ENCODE assay signal across 8 cellular contexts in genomic region chr12:47819902-47820630, GRCh38. TPM values are rescaled to one million over a fixed set of nuclear protein-coding genes. Genes with fewer than 3 reads are reported as not detected.
A peak's percentile ranks its signal among the peaks of the same experiment; 100 is the strongest.
DNase-seq lines count a peak whose midpoint lies in the region; ATAC-seq, FAIRE-seq and TF ChIP-seq lines count a peak whose summit lies in the region.

HDAC7 (minus strand) TSS chr12:47819903; CDS start chr12:47819785, 118 bp downstream.

- no peaks in the 10 kb centered on the region for H3K9me2 ChIP-seq in Karpas-422 (replicated peaks; ENCODE audit: insufficient read depth, low read length)

- RAD21 ChIA-PET in GM12878 (lab: Charles Lee; ENCODE audit: unreplicated experiment), result interaction anchor here (0.9 to 5.3 kb wide), 3 partner anchors 12 to 23 kb away, joined by 3 to 92 read pairs (median 17); no protein-coding TSS in a partner anchor

- peak within 1 kb of the TSS; percentile 10; the same call in 1 of the 2 replicates for H2AFZ ChIP-seq in Karpas-422 (ENCODE audit: low read length)
- peak within 1 kb of the TSS; percentile 72 for H2AFZ ChIP-seq in GM12878 (ENCODE audit: control insufficient read depth, low read depth, low read length)

- no peak for TF ChIP-seq EP300 in GM12878 (IDR thresholded peaks at IDR 0.05; ENCODE audit: borderline replicate concordance in 1 of 2, control insufficient read depth in 1 of 2, low read depth in 2 of 2, low read length in 2 of 2)

- peak within 1 kb of the TSS; percentile 93 for H3K4me2 ChIP-seq in Karpas-422 (ENCODE audit: low read depth, low read length, poor library complexity, severe bottlenecking)
- peak within 1 kb of the TSS; percentile 83 for H3K4me2 ChIP-seq in GM12878 (ENCODE audit: control insufficient read depth, insufficient read depth)

- in situ Hi-C loops in GM12878 (cut with MboI), result no loop called here

- TF ChIP-seq CTCF in GM12878 (IDR thresholded peaks at IDR 0.05 in 2 of 3, conservative IDR thresholded peaks at IDR 0.05 in 1 of 3; ENCODE audit: control insufficient read depth in 2 of 3, extremely low read depth in 1 of 3, insufficient read depth in 1 of 3, low read depth in 3 of 3, low read length in 3 of 3), result peak in 1 of 3 experiments; percentile 10; a peak in 1 of 6 replicates

- SMC1A ChIA-PET in GM12878 (lab: Charles Lee; ENCODE audit: uncharacterized antibody, unreplicated experiment), result interaction anchor here (0.7 to 3.4 kb wide), 4 partner anchors 12 to 66 kb away, joined by 3 to 23 read pairs (median 4); no protein-coding TSS in a partner anchor

- H3K4me3 ChIP-seq in Karpas-422 (ENCODE audit: low read length), result peak within 1 kb of the TSS; percentile 91
- H3K4me3 ChIP-seq in GM12878, result peak within 1 kb of the TSS; percentile 80

- H3K9ac ChIP-seq in Karpas-422 (ENCODE audit: low read length), result peak within 1 kb of the TSS; percentile 97
- H3K9ac ChIP-seq in GM12878 (ENCODE audit: control insufficient read depth, insufficient read depth, low read length), result peak within 1 kb of the TSS; percentile 61

- H3K9me3 ChIP-seq in Karpas-422 (ENCODE audit: low read length) (no peaks in the 10 kb centered on the region), GM12878 (replicated peaks; ENCODE audit: control insufficient read depth, insufficient read depth, low read length) (no peaks in the 10 kb centered on the region)

- DNase-seq in C1 segment of cervical spinal cord (lab: John Stamatoyannopoulos, UW) (peak in 11 of 14 donors; percentile 38 to 81 (median 58)), Karpas-422 (peak; percentile 93), T-helper 9 cell (peak; percentile 64), GM12878 (ENCODE audit: low read depth, low spot score) (no peak), hippocampal formation (lab: John Stamatoyannopoulos, UW) (peak; percentile 71 to 78), retina (peak; percentile 64)

- ATAC-seq in GM19438 (IDR thresholded peaks at IDR 0.05; ENCODE audit: low read depth, unreplicated experiment) (peak; percentile 36), GM12878 (peak; percentile 64), GM18519 (IDR thresholded peaks at IDR 0.05; ENCODE audit: low FRiP score, unreplicated experiment) (no peak)

- TF ChIP-seq POLR2A in GM12878 (IDR thresholded peaks at IDR 0.05; ENCODE audit: low read depth, low read length), result peak; percentile 79

- WGBS in GM12878 (ENCODE audit: insufficient coverage, insufficient replicate concordance, low lambda C conversion rate, missing lambda C conversion rate), result under 1% methylated on average over 49 of the region's 58 CpGs

- intact Hi-C loops in GM12878 (cut with micrococcal nuclease; ENCODE audit: unreplicated experiment), result no loop called here

- no peak for TF ChIP-seq RAD21 in GM12878 (IDR thresholded peaks at IDR 0.05; ENCODE audit: insufficient read depth, low read depth, low read length)

- FAIRE-seq in GM12878 (lab: Jason Lieb, UNC), result no peak

- no peaks in the 10 kb centered on the region for H3K27me3 ChIP-seq in Karpas-422 (ENCODE audit: low read length)
- peaks cover 0 to 7% of the 10 kb centered on the region in 2 experiments; a peak in 3 of 4 replicates for H3K27me3 ChIP-seq in GM12878 (replicated peaks in 1 of 2; ENCODE audit: control insufficient read depth in 2 of 2, insufficient read depth in 2 of 2, low read length in 1 of 2)

- H4K20me1 ChIP-seq in Karpas-422 (ENCODE audit: insufficient read depth, low read depth, low read length) (no peaks in the 10 kb centered on the region), GM12878 (ENCODE audit: control insufficient read depth, insufficient read depth) (no peaks in the 10 kb centered on the region; the same call in 1 of the 2 replicates)

- peak within 1 kb of the TSS; percentile 87 for H3K27ac ChIP-seq in Karpas-422 (ENCODE audit: low read length)
- peak within 1 kb of the TSS; percentile 46 for H3K27ac ChIP-seq in GM12878 (ENCODE audit: control insufficient read depth, insufficient read depth)

- CTCF ChIA-PET in GM12878 (lab: Yijun Ruan, JAX), result interaction anchor here (0.9 to 5.0 kb wide), 3 partner anchors 12 to 77 kb away, joined by 3 to 108 read pairs (median 3); no protein-coding TSS in a partner anchor

- peaks cover 48% of the 10 kb centered on the region for H3K79me2 ChIP-seq in Karpas-422 (ENCODE audit: low read length)
- H3K79me2 ChIP-seq in GM12878 (ENCODE audit: control insufficient read depth, insufficient read depth, low read length), result peaks cover 15% of the 10 kb centered on the region

- POLR2A ChIA-PET in GM12878 (lab: Charles Lee), result interaction anchor here (0.6 to 1.1 kb wide), 3 partner anchors 10 to 196 kb away, joined by 4 to 5 read pairs (median 5); no protein-coding TSS in a partner anchor

- H3K4me1 ChIP-seq in Karpas-422 (ENCODE audit: low read length), result peaks cover 41% of the 10 kb centered on the region
- peaks cover 27% of the 10 kb centered on the region for H3K4me1 ChIP-seq in GM12878 (ENCODE audit: control insufficient read depth, insufficient read depth, low read length)

- BruUV-seq in GM12878 (replicated peaks; lab: Mats Ljungman, UMichigan), result no TSS peak

- no peaks in the 10 kb centered on the region for H3K36me3 ChIP-seq in Karpas-422 (ENCODE audit: insufficient read depth, low read length)
- H3K36me3 ChIP-seq in GM12878 (ENCODE audit: control insufficient read depth in 2 of 2, insufficient read depth in 2 of 2, low read length in 1 of 2), result no peaks in the 10 kb centered on the region; a peak in 1 of 4 replicates

TF ChIP-seq in GM12878, 131 proteins besides CTCF, POLR2A, EP300 and RAD21 (continues in another document):
- TF ChIP-seq IKZF2 (IDR thresholded peaks at IDR 0.05) (peak in 1 of 2 experiments; percentile 37; a peak in 1 of 4 replicates), RB1 (IDR thresholded peaks at IDR 0.05; ENCODE audit: borderline replicate concordance) (0 out of 2 replicates have a peak, but pooled peaks have one; percentile 32), SRF (IDR thresholded peaks at IDR 0.05; ENCODE audit: low read depth in 2 of 2, low read length in 2 of 2) (no peak), NFYA (IDR thresholded peaks at IDR 0.05; ENCODE audit: borderline replicate concordance, low read depth, low read length) (no peak), IRF4 (IDR thresholded peaks at IDR 0.05; ENCODE audit: low read depth, low read length) (0 out of 2 replicates have a peak, but pooled peaks have one; percentile 5), CEBPB (IDR thresholded peaks at IDR 0.05; ENCODE audit: borderline replicate concordance in 1 of 2, low read depth in 2 of 2, low read length in 2 of 2) (no peak), SMAD1 (IDR thresholded peaks at IDR 0.05; ENCODE audit: low read depth, partially characterized antibody) (no peak), ZNF24 (IDR thresholded peaks at IDR 0.05) (no peak), E4F1 (IDR thresholded peaks at IDR 0.05; ENCODE audit: borderline replicate concordance, partially characterized antibody) (no peak), TAF1 (IDR thresholded peaks at IDR 0.05; ENCODE audit: borderline replicate concordance, low read depth, low read length) (peak; percentile 59; the same call in 1 of the 2 replicates), NR2F1 (conservative IDR thresholded peaks at IDR 0.05) (no peak), MAX (IDR thresholded peaks at IDR 0.05; ENCODE audit: low read depth, low read length) (peak; percentile 53), BMI1 (IDR thresholded peaks at IDR 0.05; ENCODE audit: borderline replicate concordance) (no peak), RUNX3 (IDR thresholded peaks at IDR 0.05; ENCODE audit: low read length) (peak; percentile 12; the same call in 1 of the 2 replicates)

RNA-seq across cellular contexts. Expression of gene HDAC7, which starts in this region (rescaled TPM):
- 36.2 and 54.8 TPM in 2 replicates for total RNA-seq in Karpas-422 (2014; rRNA removed; shearing (Covaris generic); ENCODE audit: low replicate concordance)
- 25.7 and 29.4 TPM in 2 replicates for total RNA-seq in GM12878 (2013; cell fraction: nucleolus; rRNA removed)
- total RNA-seq in GM12878 (2014; rRNA removed) (5.0 and 6.9 TPM in 2 replicates), GM12878 (2014; rRNA removed; fragmentation: Illumina TruSeq; extraction: Trizol) (3.1 and 3.9 TPM in 2 replicates), GM12878 (2021) (12.6 and 18.3 TPM in 2 replicates)
- 14.4 TPM for polyA plus RNA-seq in GM12878 (2011; ENCODE audit: low read depth)
- polyA plus RNA-seq in GM12878 (2011; rRNA removed) (5.1 and 5.6 TPM in 2 replicates), GM12878 (2014; fragmentation: Illumina TruSeq; extraction: Trizol) (2.5 and 6.3 TPM in 2 replicates), GM12878 (2014; fragmentation: Nextera tagmentation; extraction: Ambion mirVana) (1 to 10 TPM in 1 of 2 experiments, under 1 TPM in 1; 0.47 to 1.3 TPM), GM12878 (2014; rRNA removed) (10.1 and 11.4 TPM in 2 replicates), GM12878 (2016; fragmentation: Nextera tagmentation; extraction: Ambion mirVana) (1 to 10 TPM; 5.1 to 6.2 TPM)
- 5.8 and 7.1 TPM in 2 replicates for polyA plus RNA-seq in GM12878 (2011; cell fraction: cytosol; rRNA removed)
- polyA plus RNA-seq in GM12878 (2011; cell fraction: nucleus; rRNA removed), result 46.3 and 61.4 TPM in 2 replicates
- polyA plus RNA-seq in GM12878 (2012), result 31.4 and 31.5 TPM in 2 replicates
- 4.2 and 8.0 TPM in 2 replicates for polyA minus RNA-seq in GM12878 (2011; rRNA and poly(A)+ RNA removed)
- polyA minus RNA-seq in GM12878 (2011; cell fraction: cytosol; rRNA and poly(A)+ RNA removed), result 3.9 and 4.3 TPM in 2 replicates
- polyA minus RNA-seq in GM12878 (2011; cell fraction: nucleus; rRNA and poly(A)+ RNA removed), result 8.6 and 12.2 TPM in 2 replicates
